In genomic region chr1:15737324-15738319, GRCh38 we compare ENCODE assay signal across 21 cellular contexts. TPM values are rescaled to one million over a fixed set of nuclear protein-coding genes. Genes with fewer than 3 reads are reported as not detected.
DNase-seq lines count a peak whose midpoint lies in the region; ATAC-seq, FAIRE-seq and TF ChIP-seq lines count a peak whose summit lies in the region.
"Had no signal": no experiment of that assay in that cellular context is flagged by ENCODE, and none has a peak within 500 bp of the region (broad histone marks: within the 10 kb centered on the region; RNA-seq: fewer than 3 reads in every experiment).

No MANE protein-coding gene starts in this region.

- FAIRE-seq in D721Med (lab: Jason Lieb, UNC), result no peak

- no peak for ATAC-seq in activated CD8-positive, alpha-beta T cell treated with anti-CD3 and anti-CD28 coated beads, Interleukin-2, amount 10 ng/mL, durations not matched to agents 7 days and 5 days
- no peak for ATAC-seq in activated CD8-positive, alpha-beta T cell treated with anti-CD3 and anti-CD28 coated beads for 36 hours
- ATAC-seq in naive thymus-derived CD8-positive, alpha-beta T cell, result no peak
- no peak for ATAC-seq in HG03039 (IDR thresholded peaks at IDR 0.05; ENCODE audit: unreplicated experiment)

- H3K27ac Mint-ChIP-seq in activated CD8-positive, alpha-beta T cell treated with anti-CD3 and anti-CD28 coated beads, Interleukin-2, amount 10 ng/mL, durations not matched to agents 7 days and 5 days, result peak overlapping the region; percentile 14
- no peak overlapping the region for H3K27ac Mint-ChIP-seq in activated CD8-positive, alpha-beta T cell treated with anti-CD3 and anti-CD28 coated beads for 36 hours
- H3K27ac Mint-ChIP-seq in dendritic cell treated with granulocyte-macrophage colony-stimulating factor and Interleukin-4, amounts not matched to agents 40 ng/mL and 50 ng/mL, for 4 days, result peak overlapping the region; percentile 38
- H3K27ac Mint-ChIP-seq in naive thymus-derived CD8-positive, alpha-beta T cell, result peak overlapping the region in 6 of 10 donors; percentile 17 to 76 (median 28)
- H3K27ac Mint-ChIP-seq: activated CD4-positive, alpha-beta memory T cell treated with anti-CD3 and anti-CD28 coated beads, Interleukin-2, amount 10 ng/mL, durations not matched to agents 7 days and 5 days; activated T-helper 1 cell treated with anti-CD3 and anti-CD28 coated beads, Interleukin-12 subunit alpha, Interleukin-12 subunit beta, Interleukin-2, Interleukin-4 antibody, amounts not matched to agents 30 ng/mL and 10 ng/mL and 1 ng/mL, durations not matched to agents 14 hours and 24 hours and 36 hours had no signal

- H3K36me3 Mint-ChIP-seq in activated CD8-positive, alpha-beta T cell treated with anti-CD3 and anti-CD28 coated beads, Interleukin-2, amount 10 ng/mL, durations not matched to agents 7 days and 5 days (ENCODE audit: low read depth), result peaks cover 3% of the 10 kb centered on the region
- no peaks in the 10 kb centered on the region for H3K36me3 Mint-ChIP-seq in activated CD8-positive, alpha-beta T cell treated with anti-CD3 and anti-CD28 coated beads for 36 hours (ENCODE audit: low read depth)
- H3K36me3 Mint-ChIP-seq in dendritic cell treated with granulocyte-macrophage colony-stimulating factor and Interleukin-4, amounts not matched to agents 40 ng/mL and 50 ng/mL, for 4 days (ENCODE audit: low read depth), result peaks cover 64% of the 10 kb centered on the region
- peaks cover 0 to 16% (median 0%) of the 10 kb centered on the region in 3 donors for H3K36me3 Mint-ChIP-seq in naive thymus-derived CD8-positive, alpha-beta T cell
- H3K36me3 Mint-ChIP-seq: IgD-negative memory B cell had no signal

- no peak for TF ChIP-seq EP300 in tibial nerve (IDR thresholded peaks at IDR 0.05)

- CTCF ChIA-PET in activated CD8-positive, alpha-beta T cell treated with anti-CD3 and anti-CD28 coated beads, Interleukin-2, amount 10 ng/mL, durations not matched to agents 7 days and 5 days (lab: Charles Lee), result interaction anchor here (0.8 kb wide), 1 partner anchor 121 kb away, joined by 3 read pairs; no protein-coding TSS in a partner anchor
- CTCF ChIA-PET in activated CD8-positive, alpha-beta T cell treated with anti-CD3 and anti-CD28 coated beads for 36 hours (lab: Charles Lee), result interaction anchor here (0.7 kb wide), 1 partner anchor 54 kb away, joined by 3 read pairs; no protein-coding TSS in a partner anchor

- peak overlapping the region in 3 of 4 donors; percentile 71 to 82 (median 78) for H3K27ac ChIP-seq in tibial nerve
- H3K27ac ChIP-seq: cardiac muscle cell had no signal

- H3K27me3 Mint-ChIP-seq in activated CD8-positive, alpha-beta T cell treated with anti-CD3 and anti-CD28 coated beads, Interleukin-2, amount 10 ng/mL, durations not matched to agents 7 days and 5 days (ENCODE audit: low read depth), result no peaks in the 10 kb centered on the region
- no peaks in the 10 kb centered on the region for H3K27me3 Mint-ChIP-seq in activated CD8-positive, alpha-beta T cell treated with anti-CD3 and anti-CD28 coated beads for 36 hours
- H3K27me3 Mint-ChIP-seq in dendritic cell treated with granulocyte-macrophage colony-stimulating factor and Interleukin-4, amounts not matched to agents 40 ng/mL and 50 ng/mL, for 4 days, result no peaks in the 10 kb centered on the region
- H3K27me3 Mint-ChIP-seq in naive thymus-derived CD8-positive, alpha-beta T cell, result no peaks in the 10 kb centered on the region
- H3K27me3 Mint-ChIP-seq: activated CD4-positive, alpha-beta memory T cell treated with anti-CD3 and anti-CD28 coated beads, Interleukin-2, amount 10 ng/mL, durations not matched to agents 7 days and 5 days; IgD-negative memory B cell had no signal

- DNase-seq in activated CD8-positive, alpha-beta T cell treated with anti-CD3 and anti-CD28 coated beads, Interleukin-2, amount 10 ng/mL, durations not matched to agents 7 days and 5 days, result no peak
- DNase-seq in activated CD8-positive, alpha-beta T cell treated with anti-CD3 and anti-CD28 coated beads for 36 hours, result no peak
- DNase-seq in naive thymus-derived CD8-positive, alpha-beta T cell, result no peak
- DNase-seq in tibial nerve (ENCODE audit: low spot score in 2 of 2) (no peak), D721Med (ENCODE audit: insufficient read length, low spot score) (no peak), AML-193 (lab: John Stamatoyannopoulos, UW) (no peak)
- DNase-seq: activated CD4-positive, alpha-beta memory T cell treated with anti-CD3 and anti-CD28 coated beads, Interleukin-2, amount 10 ng/mL, durations not matched to agents 7 days and 5 days; DMS79; effector CD8-positive, alpha-beta T cell; MV-4-11; NCI-H2029; NCI-H510A; thyroid gland had no signal

- POLR2A ChIA-PET in activated CD8-positive, alpha-beta T cell treated with anti-CD3 and anti-CD28 coated beads, Interleukin-2, amount 10 ng/mL, durations not matched to agents 7 days and 5 days (lab: Charles Lee), result interaction anchor here (0.7 kb wide), 1 partner anchor 10 kb away, joined by 3 read pairs; no protein-coding TSS in a partner anchor
- POLR2A ChIA-PET in activated CD8-positive, alpha-beta T cell treated with anti-CD3 and anti-CD28 coated beads for 36 hours (lab: Charles Lee), result interaction anchor here (0.8 kb wide), 1 partner anchor 20 kb away, joined by 3 read pairs; no protein-coding TSS in a partner anchor
- POLR2A ChIA-PET in naive thymus-derived CD8-positive, alpha-beta T cell (lab: Charles Lee), result interaction anchor here (1.2 kb wide), 1 partner anchor 13 kb away, joined by 5 read pairs; no protein-coding TSS in a partner anchor

- H3K4me3 Mint-ChIP-seq in activated CD8-positive, alpha-beta T cell treated with anti-CD3 and anti-CD28 coated beads, Interleukin-2, amount 10 ng/mL, durations not matched to agents 7 days and 5 days, result no peak overlapping the region
- no peak overlapping the region for H3K4me3 Mint-ChIP-seq in activated CD8-positive, alpha-beta T cell treated with anti-CD3 and anti-CD28 coated beads for 36 hours
- no peak overlapping the region for H3K4me3 Mint-ChIP-seq in dendritic cell treated with granulocyte-macrophage colony-stimulating factor and Interleukin-4, amounts not matched to agents 40 ng/mL and 50 ng/mL, for 4 days
- no peak overlapping the region for H3K4me3 Mint-ChIP-seq in naive thymus-derived CD8-positive, alpha-beta T cell
- H3K4me3 Mint-ChIP-seq: activated CD4-positive, alpha-beta memory T cell treated with anti-CD3 and anti-CD28 coated beads, Interleukin-2, amount 10 ng/mL, durations not matched to agents 7 days and 5 days; activated T-helper 1 cell treated with anti-CD3 and anti-CD28 coated beads, Interleukin-12 subunit alpha, Interleukin-12 subunit beta, Interleukin-2, Interleukin-4 antibody, amounts not matched to agents 30 ng/mL and 10 ng/mL and 1 ng/mL, durations not matched to agents 14 hours and 24 hours and 36 hours had no signal

- no peaks in the 10 kb centered on the region for H3K27me3 ChIP-seq in tibial nerve
- H3K27me3 ChIP-seq: cardiac muscle cell, thyroid gland had no signal

- H3K9me3 ChIP-seq in tibial nerve, result no peaks in the 10 kb centered on the region
- H3K9me3 ChIP-seq: thyroid gland had no signal

- H3K4me3 ChIP-seq in tibial nerve, result no peak overlapping the region
- H3K4me3 ChIP-seq: cardiac muscle cell, thyroid gland had no signal

- no peak for TF ChIP-seq POLR2A in tibial nerve (IDR thresholded peaks at IDR 0.05)

- H3K4me1 Mint-ChIP-seq in activated CD8-positive, alpha-beta T cell treated with anti-CD3 and anti-CD28 coated beads, Interleukin-2, amount 10 ng/mL, durations not matched to agents 7 days and 5 days (ENCODE audit: low read depth), result peaks cover 7% of the 10 kb centered on the region
- peaks cover 6% of the 10 kb centered on the region for H3K4me1 Mint-ChIP-seq in activated CD8-positive, alpha-beta T cell treated with anti-CD3 and anti-CD28 coated beads for 36 hours (ENCODE audit: low read depth)
- H3K4me1 Mint-ChIP-seq in dendritic cell treated with granulocyte-macrophage colony-stimulating factor and Interleukin-4, amounts not matched to agents 40 ng/mL and 50 ng/mL, for 4 days (ENCODE audit: low read depth), result peaks cover 13% of the 10 kb centered on the region
- H3K4me1 Mint-ChIP-seq in naive thymus-derived CD8-positive, alpha-beta T cell, result peaks cover 5 to 7% (median 5%) of the 10 kb centered on the region in 4 donors

- intact Hi-C loops in activated CD8-positive, alpha-beta T cell treated with anti-CD3 and anti-CD28 coated beads for 36 hours (cut with micrococcal nuclease), result no loop called here
- intact Hi-C loops in dendritic cell treated with granulocyte-macrophage colony-stimulating factor and Interleukin-4, amounts not matched to agents 40 ng/mL and 50 ng/mL, for 4 days (cut with micrococcal nuclease), result no loop called here

- H3K9me3 Mint-ChIP-seq in activated CD8-positive, alpha-beta T cell treated with anti-CD3 and anti-CD28 coated beads, Interleukin-2, amount 10 ng/mL, durations not matched to agents 7 days and 5 days (ENCODE audit: insufficient read depth), result no peaks in the 10 kb centered on the region
- H3K9me3 Mint-ChIP-seq in activated CD8-positive, alpha-beta T cell treated with anti-CD3 and anti-CD28 coated beads for 36 hours, result no peaks in the 10 kb centered on the region
- no peaks in the 10 kb centered on the region for H3K9me3 Mint-ChIP-seq in dendritic cell treated with granulocyte-macrophage colony-stimulating factor and Interleukin-4, amounts not matched to agents 40 ng/mL and 50 ng/mL, for 4 days
- no peaks in the 10 kb centered on the region for H3K9me3 Mint-ChIP-seq in naive thymus-derived CD8-positive, alpha-beta T cell
- H3K9me3 Mint-ChIP-seq: activated CD4-positive, alpha-beta memory T cell treated with anti-CD3 and anti-CD28 coated beads, Interleukin-2, amount 10 ng/mL, durations not matched to agents 7 days and 5 days; activated T-helper 1 cell treated with anti-CD3 and anti-CD28 coated beads, Interleukin-12 subunit alpha, Interleukin-12 subunit beta, Interleukin-2, Interleukin-4 antibody, amounts not matched to agents 30 ng/mL and 10 ng/mL and 1 ng/mL, durations not matched to agents 14 hours and 24 hours and 36 hours; IgD-negative memory B cell had no signal

- H3K36me3 ChIP-seq in tibial nerve, result peaks cover 0 to 57% (median 13%) of the 10 kb centered on the region in 3 donors

- 76 to 78% methylated on average over 14 to 20 of the region's 20 CpGs for WGBS in tibial nerve, 2 donors

- no peak for TF ChIP-seq CTCF in activated CD8-positive, alpha-beta T cell treated with anti-CD3 and anti-CD28 coated beads for 36 hours (IDR thresholded peaks at IDR 0.05)
- TF ChIP-seq CTCF in tibial nerve (IDR thresholded peaks at IDR 0.05), result no peak
- TF ChIP-seq CTCF in D721Med (IDR thresholded peaks at IDR 0.05; ENCODE audit: insufficient read depth, missing control alignments), result no peak

- peaks cover 0 to 45% (median 14%) of the 10 kb centered on the region in 4 donors for H3K4me1 ChIP-seq in tibial nerve

RNA-seq across cellular contexts. Expression of gene SLC25A34, which starts 1.6 kb away (rescaled TPM):
- 1 to 10 TPM; 1.6 TPM for total RNA-seq in activated CD8-positive, alpha-beta T cell treated with anti-CD3 and anti-CD28 coated beads, Interleukin-2, amount 10 ng/mL, durations not matched to agents 7 days and 5 days
- under 1 TPM; 0.56 to 0.81 TPM for total RNA-seq in activated CD8-positive, alpha-beta T cell treated with anti-CD3 and anti-CD28 coated beads for 36 hours
- total RNA-seq in naive thymus-derived CD8-positive, alpha-beta T cell, result 1 to 10 TPM; 2.6 to 3.5 TPM
- polyA plus RNA-seq in naive thymus-derived CD8-positive, alpha-beta T cell, result under 1 TPM; 0.09 to 0.30 (median 0.13) TPM
- total RNA-seq in tibial nerve, result 10 to 100 TPM in 1 of 4 donors, 1 to 10 TPM in 3; 2.8 to 23.7 (median 3.3) TPM
- total RNA-seq: A172 had no signal
- polyA plus RNA-seq: IgD-negative memory B cell had no signal

RNA-seq across cellular contexts. Expression of gene TMEM82, which starts 4.7 kb away (rescaled TPM):
- total RNA-seq in activated CD8-positive, alpha-beta T cell treated with anti-CD3 and anti-CD28 coated beads, Interleukin-2, amount 10 ng/mL, durations not matched to agents 7 days and 5 days, result not detected
- total RNA-seq in activated CD8-positive, alpha-beta T cell treated with anti-CD3 and anti-CD28 coated beads for 36 hours, result not detected
- not detected for total RNA-seq in naive thymus-derived CD8-positive, alpha-beta T cell
- not detected for polyA plus RNA-seq in naive thymus-derived CD8-positive, alpha-beta T cell
- total RNA-seq in tibial nerve, result not detected
- total RNA-seq: A172; activated CD4-positive, alpha-beta memory T cell treated with anti-CD3 and anti-CD28 coated beads, Interleukin-2, amount 10 ng/mL, durations not matched to agents 7 days and 5 days; activated T-helper 1 cell treated with anti-CD3 and anti-CD28 coated beads, Interleukin-12 subunit alpha, Interleukin-12 subunit beta, Interleukin-2, Interleukin-4 antibody, amounts not matched to agents 30 ng/mL and 10 ng/mL and 1 ng/mL, durations not matched to agents 14 hours and 24 hours and 36 hours; right cardiac atrium; thyroid gland had no signal
- polyA plus RNA-seq: cardiac muscle cell, IgD-negative memory B cell, neural cell, right cardiac atrium had no signal

RNA-seq across cellular contexts. Expression of gene FBLIM1, which starts 21.0 kb away (rescaled TPM):
- total RNA-seq in activated CD8-positive, alpha-beta T cell treated with anti-CD3 and anti-CD28 coated beads, Interleukin-2, amount 10 ng/mL, durations not matched to agents 7 days and 5 days, result not detected
- not detected for total RNA-seq in activated CD8-positive, alpha-beta T cell treated with anti-CD3 and anti-CD28 coated beads for 36 hours
- total RNA-seq in naive thymus-derived CD8-positive, alpha-beta T cell, result not detected
- not detected for polyA plus RNA-seq in naive thymus-derived CD8-positive, alpha-beta T cell
- total RNA-seq in tibial nerve, result 10 to 100 TPM; 33.3 to 46.5 (median 44.1) TPM
- total RNA-seq: activated CD4-positive, alpha-beta memory T cell treated with anti-CD3 and anti-CD28 coated beads, Interleukin-2, amount 10 ng/mL, durations not matched to agents 7 days and 5 days; activated T-helper 1 cell treated with anti-CD3 and anti-CD28 coated beads, Interleukin-12 subunit alpha, Interleukin-12 subunit beta, Interleukin-2, Interleukin-4 antibody, amounts not matched to agents 30 ng/mL and 10 ng/mL and 1 ng/mL, durations not matched to agents 14 hours and 24 hours and 36 hours had no signal
- polyA plus RNA-seq: IgD-negative memory B cell had no signal

RNA-seq across cellular contexts. Expression of gene PLEKHM2, which starts 53.5 kb away (rescaled TPM):
- total RNA-seq in activated CD8-positive, alpha-beta T cell treated with anti-CD3 and anti-CD28 coated beads, Interleukin-2, amount 10 ng/mL, durations not matched to agents 7 days and 5 days, result 10 to 100 TPM; 51.0 to 52.6 TPM
- total RNA-seq in activated CD8-positive, alpha-beta T cell treated with anti-CD3 and anti-CD28 coated beads for 36 hours, result 10 to 100 TPM; 41.5 to 42.9 TPM
- total RNA-seq in naive thymus-derived CD8-positive, alpha-beta T cell, result 10 to 100 TPM; 60.3 to 66.7 TPM
- polyA plus RNA-seq in naive thymus-derived CD8-positive, alpha-beta T cell, result 10 to 100 TPM in 1 of 3 donors, 1 to 10 TPM in 2; 5.4 to 13.8 (median 5.4) TPM
- total RNA-seq in tibial nerve, result 10 to 100 TPM; 54.0 to 80.4 (median 57.1) TPM

Comparison
In these comparisons a context has a peak if more than half of its experiments do, and no peak if none do; other contexts are left out.
1. RNA of gene FBLIM1, which starts 21.0 kb away (total RNA-seq): 33.3 to 46.5 TPM in tibial nerve; not detected in naive thymus-derived CD8-positive, alpha-beta T cell, not detected in activated CD8-positive, alpha-beta T cell treated with anti-CD3 and anti-CD28 coated beads, Interleukin-2, amount 10 ng/mL, durations not matched to agents 7 days and 5 days and not detected in activated CD8-positive, alpha-beta T cell treated with anti-CD3 and anti-CD28 coated beads for 36 hours; every median in the first group is over 10 times any median in the second.